In the genomic region with DNA sequence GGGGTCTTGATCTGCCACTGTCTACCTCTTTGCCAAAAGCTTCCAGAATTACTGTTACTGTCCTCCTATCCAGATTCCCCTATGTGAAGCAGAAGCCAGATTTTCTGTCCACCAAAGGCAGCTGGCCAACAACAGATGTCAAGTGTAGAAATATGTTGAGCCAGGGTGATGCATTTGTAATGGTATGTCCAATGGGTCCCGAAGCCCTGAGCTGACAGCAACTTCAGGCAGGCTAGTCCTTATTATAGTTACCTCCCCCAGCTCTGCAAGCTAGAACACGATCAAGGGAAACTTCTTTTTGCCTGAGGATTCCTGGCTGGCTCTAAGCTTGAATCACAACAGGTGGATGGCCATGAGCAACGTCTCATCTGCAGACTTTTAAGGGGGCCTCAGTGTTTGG, we compare ENCODE assay signal across 18 cellular contexts. TPM values are rescaled to one million over a fixed set of nuclear protein-coding genes. Genes with fewer than 3 reads are reported as not detected.
DNase-seq lines count a peak whose midpoint lies in the region; ATAC-seq and TF ChIP-seq lines count a peak whose summit lies in the region.
"Had no signal": no experiment of that assay in that cellular context is flagged by ENCODE, and none has a peak within 500 bp of the region (broad histone marks: within the 10 kb centered on the region; RNA-seq: fewer than 3 reads in every experiment).

No MANE protein-coding gene starts in this region.

- DNase-seq in AG08396 (ENCODE audit: low spot score) (peak; percentile 69), LHCN-M2 (ENCODE audit: low read depth) (peak; percentile 80), mammary epithelial cell (peak; percentile 93), glomerular visceral epithelial cell (ENCODE audit: extremely low spot score) (peak; percentile 26), omental fat pad (ENCODE audit: low spot score) (no peak), upper lobe of right lung (no peak)
- DNase-seq: activated CD4-positive, alpha-beta T cell treated with anti-CD3 and anti-CD28 coated beads for 48 hours; activated T-cell treated with anti-CD3 and anti-CD28 coated beads for 4 hours; Caco-2; islet precursor cell; KG1; NCI-H1436; NCI-H345; SIG-M5; stimulated activated naive CD4-positive, alpha-beta T cell; T1000 had no signal

- H4K20me1 ChIP-seq in mammary epithelial cell (ENCODE audit: insufficient read depth, low read length), result no peaks in the 10 kb centered on the region

- H3K9me3 ChIP-seq in mammary epithelial cell (replicated peaks; ENCODE audit: insufficient read depth, low read length), result no peaks in the 10 kb centered on the region
- no peaks in the 10 kb centered on the region for H3K9me3 ChIP-seq in upper lobe of right lung
- H3K9me3 ChIP-seq: Caco-2 had no signal

- H3K36me3 ChIP-seq in mammary epithelial cell (ENCODE audit: insufficient read depth, low read length), result no peaks in the 10 kb centered on the region
- H3K36me3 ChIP-seq in upper lobe of right lung, result no peaks in the 10 kb centered on the region

- ATAC-seq in omental fat pad (ENCODE audit: low FRiP score) (no peak), HG02678 (IDR thresholded peaks at IDR 0.05; ENCODE audit: unreplicated experiment) (no peak), GM19467 (IDR thresholded peaks at IDR 0.05; ENCODE audit: unreplicated experiment) (no peak), upper lobe of right lung (no peak)

- CTCF ChIA-PET in mammary epithelial cell (lab: Charles Lee; ENCODE audit: low non-redundant PET), result no interaction called here

- H3K79me2 ChIP-seq in mammary epithelial cell (ENCODE audit: insufficient read depth, low read length), result no peaks in the 10 kb centered on the region

- TF ChIP-seq CTCF in mammary epithelial cell (conservative IDR thresholded peaks at IDR 0.05 in 1 of 2, IDR thresholded peaks at IDR 0.05 in 1 of 2; ENCODE audit: extremely low read depth in 1 of 2, insufficient read depth in 1 of 2, low read depth in 1 of 2, low read length in 2 of 2) (no peak), omental fat pad (IDR thresholded peaks at IDR 0.05) (no peak), upper lobe of right lung (IDR thresholded peaks at IDR 0.05) (no peak)

- no peak overlapping the region for H2AFZ ChIP-seq in mammary epithelial cell (ENCODE audit: low read depth, low read length)

- dilution Hi-C loops in mammary epithelial cell (cut with HindIII; ENCODE audit: low sequenced_read_pairs), result no loop called here

- BruUV-seq in mammary epithelial cell (replicated peaks; lab: Mats Ljungman, UMichigan), result no TSS peak

- H3K4me3 ChIP-seq in mammary epithelial cell (replicated peaks in 1 of 3; ENCODE audit: insufficient read depth in 1 of 3, low read depth in 2 of 3, low read length in 3 of 3), result no peak overlapping the region
- no peak overlapping the region for H3K4me3 ChIP-seq in upper lobe of right lung

- in situ Hi-C loops in mammary epithelial cell (cut with MboI; ENCODE audit: low sequenced_read_pairs in 2 of 2), result no loop called here

- intact Hi-C loops in mammary epithelial cell (cut with micrococcal nuclease) (loop anchor here (1.0 to 5.0 kb wide), 4 partner anchors 16 to 100 kb away; no protein-coding TSS in a partner anchor), upper lobe of right lung (cut with DNase I) (no loop called here)

- H3K27ac ChIP-seq in mammary epithelial cell (ENCODE audit: insufficient read depth, low read depth, low read length) (no peak overlapping the region), upper lobe of right lung (no peak overlapping the region)

- no peak overlapping the region for H3K9ac ChIP-seq in mammary epithelial cell (ENCODE audit: insufficient read depth, low read length)

- H3K4me2 ChIP-seq in mammary epithelial cell (ENCODE audit: insufficient read depth, low read depth, low read length), result peak overlapping the region; percentile 43

- 2% methylated on average over 3 of the region's 3 CpGs for WGBS in mammary epithelial cell (ENCODE audit: low coverage, missing lambda C conversion rate)

- peaks cover 39% of the 10 kb centered on the region for H3K4me1 ChIP-seq in mammary epithelial cell (ENCODE audit: insufficient read depth, low read length)
- H3K4me1 ChIP-seq in upper lobe of right lung, result no peaks in the 10 kb centered on the region
- H3K4me1 ChIP-seq: Caco-2 had no signal

- no peaks in the 10 kb centered on the region for H3K27me3 ChIP-seq in mammary epithelial cell (ENCODE audit: insufficient read depth, low read length)
- H3K27me3 ChIP-seq in upper lobe of right lung, result peaks cover 8% of the 10 kb centered on the region

RNA-seq across cellular contexts. Expression of gene PAMR1, which starts 10.2 kb away (rescaled TPM):
- 0.23 and 0.26 TPM in 2 replicates for total RNA-seq in LHCN-M2 (2014; rRNA removed)
- 0.46 TPM for polyA plus RNA-seq in LHCN-M2 (2012)
- total RNA-seq in mammary epithelial cell, result 100 to 1,000 TPM in 1 of 2 donors, 1 to 10 TPM in 1; 7.6 to 118 TPM
- polyA plus RNA-seq in mammary epithelial cell, result 4.2 TPM
- 2.1 TPM for polyA minus RNA-seq in mammary epithelial cell
- 10 to 100 TPM in 3 of 4 donors, 1 to 10 TPM in 1; 7.0 to 34.3 (median 23.0) TPM for total RNA-seq in omental fat pad
- total RNA-seq in upper lobe of right lung, result 12.4 TPM

Comparison
In these comparisons a context has a peak if more than half of its experiments do, and no peak if none do; other contexts are left out.
1. DNase-seq: peak in AG08396 (single experiment), LHCN-M2 (single experiment), mammary epithelial cell (single experiment) and glomerular visceral epithelial cell (single experiment); none in omental fat pad (single experiment) and upper lobe of right lung (single experiment).